8 cellular contexts compared by ENCODE assay signal in the genomic region with DNA sequence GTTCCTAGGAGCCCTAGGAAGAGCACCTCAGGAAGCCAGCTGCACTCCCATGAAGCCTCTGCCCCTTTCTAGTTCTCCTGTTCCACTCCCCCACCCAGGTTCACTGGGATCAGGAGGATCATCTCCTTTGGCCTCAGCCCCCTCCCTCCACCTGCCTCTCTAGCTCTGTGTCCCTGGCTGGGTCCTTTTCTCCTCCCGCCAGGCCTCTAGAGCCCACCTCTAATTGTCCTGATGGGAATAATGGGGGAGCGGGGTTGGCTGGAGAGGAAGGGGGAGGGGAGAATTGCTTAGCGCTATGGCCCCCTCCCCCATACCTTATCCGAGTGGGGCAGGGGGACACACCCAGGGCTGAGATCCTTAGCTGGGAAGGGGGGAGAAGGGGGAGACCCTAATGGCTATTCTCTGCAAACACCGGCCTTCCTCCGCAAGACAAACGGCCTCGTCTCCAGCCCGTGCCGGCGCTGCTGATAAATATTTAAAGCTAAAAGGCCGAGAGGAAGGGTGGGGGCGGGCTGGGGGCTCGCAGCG. TPM values are rescaled to one million over a fixed set of nuclear protein-coding genes. Genes with fewer than 3 reads are reported as not detected.
DNase-seq lines count a peak whose midpoint lies in the region; ATAC-seq, FAIRE-seq and TF ChIP-seq lines count a peak whose summit lies in the region.

No MANE protein-coding gene starts in this region.

- H3K79me2 ChIP-seq in endothelial cell of umbilical vein (ENCODE audit: control insufficient read depth, insufficient read depth, low read length) = peaks cover 19% of the 10 kb centered on the region

- TF ChIP-seq POLR2A in endothelial cell of umbilical vein (IDR thresholded peaks at IDR 0.05; ENCODE audit: low read depth, low read length) (no peak), gastrocnemius medialis (IDR thresholded peaks at IDR 0.05) (no peak), body of pancreas (IDR thresholded peaks at IDR 0.05) (no peak)

- FAIRE-seq in endothelial cell of umbilical vein (lab: Jason Lieb, UNC) = no peak

- no peaks in the 10 kb centered on the region for H4K20me1 ChIP-seq in endothelial cell of umbilical vein (replicated peaks; ENCODE audit: control insufficient read depth, extremely low read depth, insufficient read depth, low read length)

- no TSS peak for BruUV-seq in endothelial cell of umbilical vein (replicated peaks; lab: Mats Ljungman, UMichigan)

- H3K4me1 ChIP-seq in NT2/D1 (ENCODE audit: insufficient read depth, insufficient read length) = peaks cover 5% of the 10 kb centered on the region
- H3K4me1 ChIP-seq in endothelial cell of umbilical vein (ENCODE audit: control insufficient read depth, extremely low read depth, insufficient read depth, low read length) = peaks cover 38% of the 10 kb centered on the region
- H3K4me1 ChIP-seq in gastrocnemius medialis = peaks cover 4 to 27% of the 10 kb centered on the region in 2 donors
- H3K4me1 ChIP-seq in HAP-1 = peaks cover 2% of the 10 kb centered on the region; the same call in 1 of the 2 replicates
- peaks cover 34% of the 10 kb centered on the region for H3K4me1 ChIP-seq in body of pancreas

- CTCF ChIA-PET in endothelial cell of umbilical vein (lab: Charles Lee) = interaction anchor here (0.6 to 1.3 kb wide), 8 partner anchors 8 to 302 kb away, joined by 3 read pairs; no protein-coding TSS in a partner anchor

- H3K9ac ChIP-seq in NT2/D1 (ENCODE audit: insufficient read length, low read depth) (no peak overlapping the region), endothelial cell of umbilical vein (replicated peaks; ENCODE audit: extremely low read depth, insufficient read depth, low read length) (peak overlapping the region; percentile 83)

- no peak overlapping the region for H3K27ac ChIP-seq in endothelial cell of umbilical vein (ENCODE audit: insufficient read depth, low read depth, low read length)
- H3K27ac ChIP-seq in gastrocnemius medialis = peak overlapping the region in 3 of 4 donors; percentile 65 to 66 (median 65)
- H3K27ac ChIP-seq in body of pancreas = no peak overlapping the region

- H3K4me2 ChIP-seq in endothelial cell of umbilical vein (ENCODE audit: insufficient read depth, low read length) = peak overlapping the region; percentile 85

- 5 to 9% methylated on average over 15 of the region's 15 CpGs for WGBS in body of pancreas, 2 donors

- H3K9me3 ChIP-seq in NT2/D1 (ENCODE audit: insufficient read depth, low read length) (no peaks in the 10 kb centered on the region), endothelial cell of umbilical vein (replicated peaks; ENCODE audit: control insufficient read depth, insufficient read depth, low read length) (no peaks in the 10 kb centered on the region), gastrocnemius medialis (no peaks in the 10 kb centered on the region), HAP-1 (no peaks in the 10 kb centered on the region), body of pancreas (no peaks in the 10 kb centered on the region)

- in situ Hi-C loops in gastrocnemius medialis (cut with MboI; ENCODE audit: low sequenced_read_pairs in 4 of 4) (no loop called here), HAP-1 (cut with MboI; ENCODE audit: low sequenced_read_pairs) (no loop called here)

- no peaks in the 10 kb centered on the region for H3K9me1 ChIP-seq in endothelial cell of umbilical vein (replicated peaks; ENCODE audit: control insufficient read depth, extremely low read depth, insufficient read depth, low read length)

- dilution Hi-C loops in endothelial cell of umbilical vein (cut with MboI; ENCODE audit: extremely low pct_ligation_motif_present, low sequenced_read_pairs) = no loop called here

- no peak for TF ChIP-seq CTCF in GM12864 (IDR thresholded peaks at IDR 0.05; ENCODE audit: low read depth, low read length, missing control alignments)
- TF ChIP-seq CTCF in endothelial cell of umbilical vein (IDR thresholded peaks at IDR 0.05; ENCODE audit: extremely low read depth in 1 of 2, insufficient read depth in 1 of 2, low read depth in 1 of 2, low read length in 2 of 2) = no peak
- TF ChIP-seq CTCF in gastrocnemius medialis (IDR thresholded peaks at IDR 0.05 in 4 of 5, conservative IDR thresholded peaks at IDR 0.05 in 1 of 5) = no peak
- no peak for TF ChIP-seq CTCF in body of pancreas (IDR thresholded peaks at IDR 0.05)

- intact Hi-C loops in endothelial cell of umbilical vein (cut with micrococcal nuclease) (no loop called here), gastrocnemius medialis (cut with DNase I; ENCODE audit: low total_unique reads) (loop anchor here (2.0 kb wide), 1 partner anchor 31 kb away; a partner anchor contains a TSS), body of pancreas (cut with DNase I) (loop anchor here (10.0 kb wide), 1 partner anchor 275 kb away; no protein-coding TSS in a partner anchor)

- POLR2A ChIA-PET in endothelial cell of umbilical vein (lab: Charles Lee) = interaction anchor here (0.7 to 1.5 kb wide), 3 partner anchors 15 to 1680 kb away, joined by 3 read pairs; no protein-coding TSS in a partner anchor

- peak overlapping the region; percentile 43 for H2AFZ ChIP-seq in endothelial cell of umbilical vein (ENCODE audit: low read depth, low read length)

- H3K36me3 ChIP-seq in NT2/D1 (ENCODE audit: insufficient read depth, insufficient read length, low read length) = no peaks in the 10 kb centered on the region
- H3K36me3 ChIP-seq in endothelial cell of umbilical vein (ENCODE audit: control insufficient read depth in 2 of 2, extremely low read depth in 1 of 2, insufficient read depth in 2 of 2, low read length in 2 of 2) = no peaks in the 10 kb centered on the region
- H3K36me3 ChIP-seq in gastrocnemius medialis = no peaks in the 10 kb centered on the region
- no peaks in the 10 kb centered on the region for H3K36me3 ChIP-seq in HAP-1 (replicated peaks)
- H3K36me3 ChIP-seq in body of pancreas (replicated peaks in 1 of 2; ENCODE audit: insufficient read depth in 1 of 2, low read depth in 2 of 2) = no peaks in the 10 kb centered on the region

- H3K27me3 ChIP-seq in NT2/D1 (ENCODE audit: insufficient read depth, insufficient read length) = peaks cover 98% of the 10 kb centered on the region
- H3K27me3 ChIP-seq in endothelial cell of umbilical vein (ENCODE audit: control insufficient read depth in 2 of 2, insufficient read depth in 2 of 2, low read length in 2 of 2) = peaks cover 1 to 2% of the 10 kb centered on the region in 2 experiments
- peaks cover 94 to 98% (median 98%) of the 10 kb centered on the region in 3 donors for H3K27me3 ChIP-seq in gastrocnemius medialis
- H3K27me3 ChIP-seq in HAP-1 (ENCODE audit: low read depth) = peaks cover 16% of the 10 kb centered on the region
- H3K27me3 ChIP-seq in body of pancreas = peaks cover 0 to 73% of the 10 kb centered on the region in 2 donors

- ATAC-seq in gastrocnemius medialis = no peak
- no peak for ATAC-seq in GM21723 (IDR thresholded peaks at IDR 0.05; ENCODE audit: unreplicated experiment)
- no peak for ATAC-seq in body of pancreas

- DNase-seq in GM12864 (ENCODE audit: low read depth) (no peak), NT2/D1 (ENCODE audit: low read depth, low spot score) (no peak), endothelial cell of umbilical vein (ENCODE audit: low read depth, low spot score) (no peak), gastrocnemius medialis (no peak), HAP-1 (ENCODE audit: low spot score in 2 of 2) (no peak), body of pancreas (no peak)
- DNase-seq in stimulated activated naive CD4-positive, alpha-beta T cell treated with Interleukin-2 at 50 U/mL for 16 hours (lab: John Stamatoyannopoulos, UW) = no peak

- H3K4me3 ChIP-seq in GM12864 (ENCODE audit: low read depth, low read length) (peak overlapping the region; percentile 60), NT2/D1 (ENCODE audit: insufficient read length, low read depth) (peak overlapping the region; percentile 46), endothelial cell of umbilical vein (replicated peaks in 1 of 3; ENCODE audit: insufficient read depth in 1 of 3, low read depth in 1 of 3, low read length in 3 of 3) (peak overlapping the region; percentile 52 to 78 (median 70)), gastrocnemius medialis (peak overlapping the region; percentile 45 to 64 (median 56)), HAP-1 (no peak overlapping the region), body of pancreas (peak overlapping the region in 1 of 2 donors; percentile 36)

RNA-seq across cellular contexts. Expression of a gene that starts 1.0 kb away (rescaled TPM):
- total RNA-seq in endothelial cell of umbilical vein (24.5 and 29.8 TPM in 2 replicates), gastrocnemius medialis (1 to 10 TPM in 1 of 4 donors, under 1 TPM in 3; 0.36 to 3.0 (median 0.65) TPM), body of pancreas (under 1 TPM in 1 of 2 donors, not detected in 1; 0.52 TPM)
- polyA plus RNA-seq in endothelial cell of umbilical vein = 23.5 and 24.2 TPM in 2 replicates
- polyA plus RNA-seq in endothelial cell of umbilical vein (2011; cell fraction: cytosol; rRNA removed) = 18.2 and 21.3 TPM in 2 replicates
- polyA plus RNA-seq in endothelial cell of umbilical vein (2011; cell fraction: nucleus; rRNA removed) = 5.5 and 6.9 TPM in 2 replicates
- polyA plus RNA-seq in endothelial cell of umbilical vein (2012) = 26.0 and 33.3 TPM in 2 replicates
- polyA minus RNA-seq in endothelial cell of umbilical vein = 8.2 and 9.4 TPM in 2 replicates
- 10.9 TPM for polyA minus RNA-seq in endothelial cell of umbilical vein (2011; cell fraction: cytosol; rRNA and poly(A)+ RNA removed)
- polyA minus RNA-seq in endothelial cell of umbilical vein (2011; cell fraction: nucleus; rRNA and poly(A)+ RNA removed) = 1.3 and 1.5 TPM in 2 replicates

RNA-seq across cellular contexts. Expression of a gene that starts 5.0 kb away (rescaled TPM):
- total RNA-seq in endothelial cell of umbilical vein (24.0 and 27.4 TPM in 2 replicates), gastrocnemius medialis (1 to 10 TPM in 2 of 4 donors, under 1 TPM in 2; 0.55 to 3.0 (median 1.3) TPM), body of pancreas (1 to 10 TPM; 2.1 to 2.6 TPM)
- polyA plus RNA-seq in endothelial cell of umbilical vein = 8.8 and 10.0 TPM in 2 replicates
- polyA plus RNA-seq in endothelial cell of umbilical vein (2011; cell fraction: cytosol; rRNA removed) = 4.3 and 6.1 TPM in 2 replicates
- polyA plus RNA-seq in endothelial cell of umbilical vein (2011; cell fraction: nucleus; rRNA removed) = 42.1 and 47.5 TPM in 2 replicates
- 12.4 and 13.8 TPM in 2 replicates for polyA plus RNA-seq in endothelial cell of umbilical vein (2012)
- polyA minus RNA-seq in endothelial cell of umbilical vein = 3.9 and 7.0 TPM in 2 replicates
- polyA minus RNA-seq in endothelial cell of umbilical vein (2011; cell fraction: cytosol; rRNA and poly(A)+ RNA removed) = 2.8 TPM
- 9.1 and 16.5 TPM in 2 replicates for polyA minus RNA-seq in endothelial cell of umbilical vein (2011; cell fraction: nucleus; rRNA and poly(A)+ RNA removed)

RNA-seq across cellular contexts. Expression of a gene that starts 5.3 kb away (rescaled TPM):
- 1.7 and 2.0 TPM in 2 replicates for total RNA-seq in endothelial cell of umbilical vein
- 1.6 and 2.4 TPM in 2 replicates for polyA plus RNA-seq in endothelial cell of umbilical vein
- polyA plus RNA-seq in endothelial cell of umbilical vein (2011; cell fraction: cytosol; rRNA removed) = 0.81 and 0.86 TPM in 2 replicates
- polyA plus RNA-seq in endothelial cell of umbilical vein (2011; cell fraction: nucleus; rRNA removed) = 0.63 and 0.96 TPM in 2 replicates
- 3.4 and 3.6 TPM in 2 replicates for polyA plus RNA-seq in endothelial cell of umbilical vein (2012)
- 0.25 and 1.7 TPM in 2 replicates for polyA minus RNA-seq in endothelial cell of umbilical vein
- not detected for polyA minus RNA-seq in endothelial cell of umbilical vein (2011; cell fraction: cytosol; rRNA and poly(A)+ RNA removed)
- polyA minus RNA-seq in endothelial cell of umbilical vein (2011; cell fraction: nucleus; rRNA and poly(A)+ RNA removed) = 0.67 and 0.91 TPM in 2 replicates
- under 1 TPM in 1 of 4 donors, not detected in 3; 0.27 TPM for total RNA-seq in gastrocnemius medialis
- total RNA-seq in body of pancreas = not detected

RNA-seq across cellular contexts. Expression of a gene that starts 16.2 kb away (rescaled TPM):
- total RNA-seq in endothelial cell of umbilical vein (7.3 and 8.5 TPM in 2 replicates), gastrocnemius medialis (not detected), body of pancreas (under 1 TPM in 1 of 2 donors, not detected in 1; 0.99 TPM)
- polyA plus RNA-seq in endothelial cell of umbilical vein = 2.0 and 2.6 TPM in 2 replicates
- polyA plus RNA-seq in endothelial cell of umbilical vein (2011; cell fraction: cytosol; rRNA removed) = 1.0 and 1.1 TPM in 2 replicates
- polyA plus RNA-seq in endothelial cell of umbilical vein (2011; cell fraction: nucleus; rRNA removed) = 13.1 and 13.2 TPM in 2 replicates
- 3.3 and 3.5 TPM in 2 replicates for polyA plus RNA-seq in endothelial cell of umbilical vein (2012)
- 0.57 and 0.58 TPM in 2 replicates for polyA minus RNA-seq in endothelial cell of umbilical vein
- 0.82 TPM for polyA minus RNA-seq in endothelial cell of umbilical vein (2011; cell fraction: cytosol; rRNA and poly(A)+ RNA removed)
- 2.5 and 2.6 TPM in 2 replicates for polyA minus RNA-seq in endothelial cell of umbilical vein (2011; cell fraction: nucleus; rRNA and poly(A)+ RNA removed)

RNA-seq across cellular contexts. Expression of a gene that starts 16.3 kb away (rescaled TPM):
- total RNA-seq in endothelial cell of umbilical vein (0.69 and 1.1 TPM in 2 replicates), gastrocnemius medialis (not detected), body of pancreas (not detected)
- 0.49 and 0.79 TPM in 2 replicates for polyA plus RNA-seq in endothelial cell of umbilical vein
- 0.62 and 0.82 TPM in 2 replicates for polyA plus RNA-seq in endothelial cell of umbilical vein (2011; cell fraction: cytosol; rRNA removed)
- polyA plus RNA-seq in endothelial cell of umbilical vein (2011; cell fraction: nucleus; rRNA removed) = 0.50 and 0.54 TPM in 2 replicates
- 0.98 and 1.4 TPM in 2 replicates for polyA plus RNA-seq in endothelial cell of umbilical vein (2012)
- 1.3 and 2.6 TPM in 2 replicates for polyA minus RNA-seq in endothelial cell of umbilical vein
- polyA minus RNA-seq in endothelial cell of umbilical vein (2011; cell fraction: cytosol; rRNA and poly(A)+ RNA removed) = not detected
- polyA minus RNA-seq in endothelial cell of umbilical vein (2011; cell fraction: nucleus; rRNA and poly(A)+ RNA removed) = 0.24 and 0.38 TPM in 2 replicates

Comparison
In these comparisons a context has a peak if more than half of its experiments do, and no peak if none do; other contexts are left out.
1. H3K27ac ChIP-seq: peak in gastrocnemius medialis (3 of 4); none in endothelial cell of umbilical vein (single experiment) and body of pancreas (0 of 4).